8 cellular contexts compared by ENCODE assay signal in genomic region chr6:157380458-157380778, GRCh38. TPM values are rescaled to one million over a fixed set of nuclear protein-coding genes. Genes with fewer than 3 reads are reported as not detected.
A peak's percentile ranks its signal among the peaks of the same experiment; 100 is the strongest.
DNase-seq lines count a peak whose midpoint lies in the region; TF ChIP-seq lines count a peak whose summit lies in the region.

No MANE protein-coding gene starts in this region.

- peak overlapping the region; percentile 78 for H3K14ac ChIP-seq in neuronal stem cell (ENCODE audit: low read length)

- WGBS in neuronal stem cell (ENCODE audit: extremely low coverage in 2 of 2, insufficient read length in 2 of 2, insufficient replicate concordance in 1 of 2), 2 donors, result no CpG with 5 or more reads among the region's 28 CpGs

- H2AFZ ChIP-seq in neuronal stem cell (ENCODE audit: low read length), result peak overlapping the region; percentile 78

- H3K36me3 Mint-ChIP-seq in endothelial cell (ENCODE audit: low read depth, unreplicated experiment), result peaks cover 2% of the 10 kb centered on the region

- H3K27me3 Mint-ChIP-seq in endothelial cell (ENCODE audit: unreplicated experiment), result peaks cover 5% of the 10 kb centered on the region

- no peaks in the 10 kb centered on the region for H3K9me3 Mint-ChIP-seq in endothelial cell (ENCODE audit: unreplicated experiment)

- peak overlapping the region; percentile 92 for H3K4me2 ChIP-seq in neuronal stem cell (ENCODE audit: insufficient read depth, low read length, poor library complexity, severe bottlenecking)

- H3K27me3 ChIP-seq in HAP-1 (ENCODE audit: low read depth) (no peaks in the 10 kb centered on the region), neuronal stem cell (ENCODE audit: control insufficient read depth in 3 of 3, insufficient read depth in 3 of 3, low read depth in 1 of 3, low read length in 3 of 3) (peaks cover 0 to 8% (median 3%) of the 10 kb centered on the region in 3 experiments)

- peaks cover 26% of the 10 kb centered on the region for H3K4me1 Mint-ChIP-seq in endothelial cell (ENCODE audit: unreplicated experiment)

- no peak overlapping the region for H3K4ac ChIP-seq in neuronal stem cell (ENCODE audit: low read length)

- in situ Hi-C loops in HAP-1 (cut with MboI; ENCODE audit: low sequenced_read_pairs), result no loop called here

- H3K4me3 Mint-ChIP-seq in endothelial cell (ENCODE audit: unreplicated experiment), result peak overlapping the region; percentile 91

- peaks cover 2% of the 10 kb centered on the region for H3K79me1 ChIP-seq in neuronal stem cell (ENCODE audit: low read depth, low read length)

- peak overlapping the region; percentile 94 for H3K18ac ChIP-seq in neuronal stem cell (ENCODE audit: low read length)

- H3K27ac Mint-ChIP-seq in endothelial cell (ENCODE audit: unreplicated experiment), result no peak overlapping the region

- H2BK120ac ChIP-seq in neuronal stem cell (ENCODE audit: low read depth, low read length), result peak overlapping the region; percentile 81

- peak overlapping the region; percentile 86 for H3K23ac ChIP-seq in neuronal stem cell (ENCODE audit: low read depth, low read length, poor library complexity)

- peak overlapping the region; percentile 87 for H3K4me3 ChIP-seq in GM08714 (ENCODE audit: low read length)
- H3K4me3 ChIP-seq in HAP-1, result peak overlapping the region; percentile 71
- peak overlapping the region; percentile 87 to 91 for H3K4me3 ChIP-seq in neuronal stem cell (ENCODE audit: low read length in 2 of 2)

- peak overlapping the region; percentile 87 for H3K9ac ChIP-seq in neuronal stem cell (ENCODE audit: low read depth, low read length, poor library complexity)

- H2AK5ac ChIP-seq in neuronal stem cell (ENCODE audit: low read depth, low read length), result no peak overlapping the region

- H2BK15ac ChIP-seq in neuronal stem cell (ENCODE audit: low read length), result no peak overlapping the region

- no peaks in the 10 kb centered on the region for H3K9me3 ChIP-seq in HAP-1
- H3K9me3 ChIP-seq in neuronal stem cell (replicated peaks in 1 of 2; ENCODE audit: control insufficient read depth in 2 of 2, insufficient read depth in 1 of 2, low read depth in 1 of 2, low read length in 2 of 2), result no peaks in the 10 kb centered on the region

- peak overlapping the region; percentile 71 for H3K27ac ChIP-seq in neuronal stem cell (replicated peaks; ENCODE audit: low read length)

- H2BK12ac ChIP-seq in neuronal stem cell (ENCODE audit: low read length), result no peak overlapping the region

- TF ChIP-seq CTCF in endothelial cell (IDR thresholded peaks at IDR 0.05; ENCODE audit: unreplicated experiment), result no peak

- H2BK5ac ChIP-seq in neuronal stem cell (ENCODE audit: low read length), result peak overlapping the region; percentile 57

- H3K4me1 ChIP-seq in HAP-1 (peaks cover 10% of the 10 kb centered on the region), neuronal stem cell (ENCODE audit: control insufficient read depth in 2 of 2, insufficient read depth in 1 of 2, low read depth in 1 of 2, low read length in 2 of 2) (peaks cover 0 to 10% of the 10 kb centered on the region in 2 donors)

- H3K36me3 ChIP-seq in HAP-1 (replicated peaks) (no peaks in the 10 kb centered on the region), neuronal stem cell (replicated peaks in 1 of 2; ENCODE audit: control insufficient read depth in 2 of 2, insufficient read depth in 2 of 2, low read length in 2 of 2) (no peaks in the 10 kb centered on the region)

- DNase-seq in HAP-1 (ENCODE audit: low spot score in 2 of 2) (no peak), OCI-M1 (lab: John Stamatoyannopoulos, UW) (peak; percentile 77), endothelial cell (ENCODE audit: low spot score) (no peak), neuronal stem cell (ENCODE audit: low spot score) (peak; percentile 29), glomerular visceral epithelial cell (ENCODE audit: extremely low spot score) (no peak), T1000 (lab: John Stamatoyannopoulos, UW) (no peak), NCI-H510A treated with DMSO at 0.1 percent for 48 hours (lab: John Stamatoyannopoulos, UW) (no peak)

- no peak overlapping the region for H4K91ac ChIP-seq in neuronal stem cell (ENCODE audit: low read depth, low read length, poor library complexity)

- H4K8ac ChIP-seq in neuronal stem cell (ENCODE audit: low read depth, low read length), result no peak overlapping the region

RNA-seq across cellular contexts. Expression of gene ZDHHC14, which starts 0.6 kb away (rescaled TPM):
- 26.1 TPM for total RNA-seq in endothelial cell (ENCODE audit: unreplicated experiment)
- 9.4 TPM for polyA plus RNA-seq in neuronal stem cell (2013, experiment 1 of 2)
- 9.2 TPM for polyA plus RNA-seq in neuronal stem cell (2013, experiment 2 of 2)

RNA-seq across cellular contexts. Expression of gene TMEM242, which starts 57.1 kb away (rescaled TPM):
- 10.8 TPM for total RNA-seq in endothelial cell (ENCODE audit: unreplicated experiment)
- polyA plus RNA-seq in neuronal stem cell (2013, experiment 1 of 2), result 6.3 TPM
- polyA plus RNA-seq in neuronal stem cell (2013, experiment 2 of 2), result 6.7 TPM

Comparison
In these comparisons a context has a peak if more than half of its experiments do, and no peak if none do; other contexts are left out.
1. DNase-seq: peak in OCI-M1 (single experiment) and neuronal stem cell (single experiment); none in HAP-1 (0 of 2), endothelial cell (single experiment), glomerular visceral epithelial cell (single experiment), T1000 (single experiment) and NCI-H510A treated with DMSO at 0.1 percent for 48 hours (single experiment).
2. Peak in every context shown above with its lines, with median percentiles within 50 percentile points of each other: H3K4me3 ChIP-seq.